ENCODE assay signal across 9 cellular contexts in genomic region chr10:124612611-124613498, GRCh38.
DNase-seq lines count a peak whose midpoint lies in the region; ATAC-seq and TF ChIP-seq lines count a peak whose summit lies in the region.
"Had no signal": no experiment of that assay in that cellular context is flagged by ENCODE, and none has a peak within 500 bp of the region (broad histone marks: within the 10 kb centered on the region; RNA-seq: fewer than 3 reads in every experiment).

No MANE protein-coding gene starts in this region.

- no peak overlapping the region for H3K4me3 Mint-ChIP-seq in activated CD4-positive, alpha-beta T cell treated with anti-CD3 and anti-CD28 coated beads for 36 hours
- H3K4me3 Mint-ChIP-seq in activated B cell treated with CpG ODN at 0.5 μM for 24 hours = peak overlapping the region; percentile 45
- no peak overlapping the region for H3K4me3 Mint-ChIP-seq in endothelial cell (ENCODE audit: unreplicated experiment)

- H3K9me3 Mint-ChIP-seq in activated CD4-positive, alpha-beta T cell treated with anti-CD3 and anti-CD28 coated beads for 36 hours (ENCODE audit: low read depth) = no peaks in the 10 kb centered on the region
- no peaks in the 10 kb centered on the region for H3K9me3 Mint-ChIP-seq in activated B cell treated with CpG ODN at 0.5 μM for 24 hours
- H3K9me3 Mint-ChIP-seq in endothelial cell (ENCODE audit: unreplicated experiment) = no peaks in the 10 kb centered on the region

- TF ChIP-seq POLR2A in testis (IDR thresholded peaks at IDR 0.05) = no peak

- 64 to 67% methylated on average over 6 to 17 of the region's 18 CpGs for WGBS in testis, 2 donors

- intact Hi-C loops in activated CD4-positive, alpha-beta T cell treated with anti-CD3 and anti-CD28 coated beads for 36 hours (cut with DNase I, micrococcal nuclease) = loop anchor here in 1 of 2 experiments (5.0 kb wide), 1 partner anchor 129 kb away; the partner anchor contains the start of gene FAM53B
- intact Hi-C loops in activated B cell treated with CpG ODN at 0.5 μM for 24 hours (cut with micrococcal nuclease) = loop anchor here (1.0 kb wide), 1 partner anchor 12 kb away; no protein-coding TSS in a partner anchor
- intact Hi-C loops in testis (cut with DNase I; ENCODE audit: low total_unique reads) = no loop called here

- peak; percentile 43 for DNase-seq in activated CD4-positive, alpha-beta T cell treated with anti-CD3 and anti-CD28 coated beads for 36 hours
- no peak for DNase-seq in activated CD4-positive, alpha-beta T cell treated with anti-CD3 and anti-CD28 coated beads for 1 hour
- DNase-seq in activated B cell treated with CpG ODN at 0.5 μM for 24 hours (no peak), hepatic stellate cell (ENCODE audit: low spot score) (peak; percentile 76), testis (peak; percentile 54), endothelial cell (ENCODE audit: low spot score) (no peak)

- no peaks in the 10 kb centered on the region for H3K36me3 Mint-ChIP-seq in activated CD4-positive, alpha-beta T cell treated with anti-CD3 and anti-CD28 coated beads for 36 hours (ENCODE audit: low read depth)
- H3K36me3 Mint-ChIP-seq in activated B cell treated with CpG ODN at 0.5 μM for 24 hours (ENCODE audit: low read depth) (peaks cover 18% of the 10 kb centered on the region), endothelial cell (ENCODE audit: low read depth, unreplicated experiment) (peaks cover 4% of the 10 kb centered on the region)

- CTCF ChIA-PET in activated CD4-positive, alpha-beta T cell treated with anti-CD3 and anti-CD28 coated beads for 36 hours (lab: Charles Lee) = interaction anchor here (0.5 to 1.7 kb wide), 5 partner anchors 30 to 129 kb away, joined by 3 to 6 read pairs (median 3); no protein-coding TSS in a partner anchor
- CTCF ChIA-PET in activated B cell treated with CpG ODN at 0.5 μM for 24 hours (lab: Charles Lee) = interaction anchor here (0.6 to 1.7 kb wide), 5 partner anchors 9 to 128 kb away, joined by 3 to 13 read pairs (median 4); no protein-coding TSS in a partner anchor

- H3K27ac ChIP-seq in testis = peak overlapping the region in 1 of 2 donors; percentile 6
- H3K27ac ChIP-seq: C4-2B had no signal

- H3K27me3 Mint-ChIP-seq in activated CD4-positive, alpha-beta T cell treated with anti-CD3 and anti-CD28 coated beads for 36 hours = no peaks in the 10 kb centered on the region
- H3K27me3 Mint-ChIP-seq in activated B cell treated with CpG ODN at 0.5 μM for 24 hours (no peaks in the 10 kb centered on the region), endothelial cell (ENCODE audit: unreplicated experiment) (peaks cover 12% of the 10 kb centered on the region)

- H3K4me1 ChIP-seq in testis = peaks cover 15% of the 10 kb centered on the region

- no peaks in the 10 kb centered on the region for H3K9me3 ChIP-seq in testis

- H3K4me3 ChIP-seq in testis = no peak overlapping the region

- POLR2A ChIA-PET in activated CD4-positive, alpha-beta T cell treated with anti-CD3 and anti-CD28 coated beads for 36 hours (lab: Charles Lee) = no interaction called here
- POLR2A ChIA-PET in activated B cell treated with CpG ODN at 0.5 μM for 24 hours (lab: Charles Lee) = interaction anchor here (1.0 to 4.2 kb wide), 10 partner anchors 11 to 132 kb away, joined by 3 to 53 read pairs (median 4); no protein-coding TSS in a partner anchor

- H3K36me3 ChIP-seq in testis (ENCODE audit: low read depth, missing control alignments) = no peaks in the 10 kb centered on the region

- no peak overlapping the region for H3K27ac Mint-ChIP-seq in activated CD4-positive, alpha-beta T cell treated with anti-CD3 and anti-CD28 coated beads for 36 hours
- H3K27ac Mint-ChIP-seq in activated B cell treated with CpG ODN at 0.5 μM for 24 hours = peak overlapping the region; percentile 96
- H3K27ac Mint-ChIP-seq in endothelial cell (ENCODE audit: unreplicated experiment) = no peak overlapping the region

- peak; percentile 30 for ATAC-seq in activated CD4-positive, alpha-beta T cell treated with anti-CD3 and anti-CD28 coated beads for 36 hours
- ATAC-seq in activated B cell treated with CpG ODN at 0.5 μM for 24 hours (ENCODE audit: low read depth) = peak; percentile 54
- no peak for ATAC-seq in HG02588 (IDR thresholded peaks at IDR 0.05; ENCODE audit: unreplicated experiment)
- ATAC-seq in HG03025 (IDR thresholded peaks at IDR 0.05; ENCODE audit: low FRiP score, unreplicated experiment) = no peak

- peaks cover 36% of the 10 kb centered on the region for H3K4me1 Mint-ChIP-seq in activated CD4-positive, alpha-beta T cell treated with anti-CD3 and anti-CD28 coated beads for 36 hours
- peaks cover 83% of the 10 kb centered on the region for H3K4me1 Mint-ChIP-seq in activated B cell treated with CpG ODN at 0.5 μM for 24 hours
- no peaks in the 10 kb centered on the region for H3K4me1 Mint-ChIP-seq in endothelial cell (ENCODE audit: unreplicated experiment)

- no peak for TF ChIP-seq CTCF in activated B cell treated with CpG ODN at 0.5 μM for 24 hours (IDR thresholded peaks at IDR 0.05)
- no peak for TF ChIP-seq CTCF in testis (IDR thresholded peaks at IDR 0.05)
- TF ChIP-seq CTCF in endothelial cell (IDR thresholded peaks at IDR 0.05; ENCODE audit: unreplicated experiment) = no peak

- no peaks in the 10 kb centered on the region for H3K27me3 ChIP-seq in testis

Comparison
In these comparisons a context has a peak if more than half of its experiments do, and no peak if none do; other contexts are left out.
1. DNase-seq: peak in activated CD4-positive, alpha-beta T cell treated with anti-CD3 and anti-CD28 coated beads for 36 hours (single experiment), hepatic stellate cell (single experiment) and testis (single experiment); none in activated CD4-positive, alpha-beta T cell treated with anti-CD3 and anti-CD28 coated beads for 1 hour (single experiment), activated B cell treated with CpG ODN at 0.5 μM for 24 hours (single experiment) and endothelial cell (single experiment).
2. ATAC-seq: peak in activated CD4-positive, alpha-beta T cell treated with anti-CD3 and anti-CD28 coated beads for 36 hours (single experiment) and activated B cell treated with CpG ODN at 0.5 μM for 24 hours (single experiment); none in HG02588 (single experiment) and HG03025 (single experiment).